Comparison of ENCODE assay signal across 8 cellular contexts in the genomic region with DNA sequence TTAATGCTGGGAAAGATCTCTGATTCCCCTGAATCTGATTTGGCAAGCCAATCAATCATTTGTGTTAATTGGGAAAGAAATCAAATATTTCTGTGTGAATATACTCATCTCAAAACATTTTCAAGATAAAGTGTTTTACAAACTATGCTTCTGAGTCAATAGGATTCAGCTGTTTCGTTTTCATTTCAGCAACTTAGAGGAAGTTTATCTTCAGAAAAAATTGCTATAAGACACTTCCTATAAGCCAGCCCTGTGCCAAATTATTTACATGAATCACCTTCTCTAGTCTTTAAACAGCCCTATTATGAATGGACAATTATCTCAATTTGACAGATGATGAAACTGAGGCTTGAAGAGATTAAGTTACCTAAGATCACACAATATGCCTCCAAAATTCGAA.
A peak's percentile ranks its signal among the peaks of the same experiment; 100 is the strongest.
DNase-seq lines count a peak whose midpoint lies in the region.
"Had no signal": no experiment of that assay in that cellular context is flagged by ENCODE, and none has a peak within 500 bp of the region (broad histone marks: within the 10 kb centered on the region; RNA-seq: fewer than 3 reads in every experiment).

No MANE protein-coding gene starts in this region.

- no peaks in the 10 kb centered on the region for H3K27me3 Mint-ChIP-seq in activated T-cell treated with anti-CD3 and anti-CD28 coated beads, Interleukin-2, amount 50 U/mL, for 24 hours
- peaks cover 8% of the 10 kb centered on the region for H3K27me3 Mint-ChIP-seq in T-helper 2 cell treated with Interferon-gamma antibody and Interleukin-4, amounts not matched to agents 5 μg/mL and 100 μg/mL, for 36 hours (ENCODE audit: low read depth)
- H3K27me3 Mint-ChIP-seq in stimulated activated naive CD8-positive, alpha-beta T cell treated with anti-CD3 and anti-CD28 coated beads, Interleukin-15, Interleukin-2, amounts not matched to agents 100 ng/mL and 50 ng/mL, for 24 hours = no peaks in the 10 kb centered on the region

- peak overlapping the region; percentile 41 for H3K4me3 Mint-ChIP-seq in activated T-cell treated with anti-CD3 and anti-CD28 coated beads, Interleukin-2, amount 50 U/mL, for 24 hours
- peak overlapping the region; percentile 80 for H3K4me3 Mint-ChIP-seq in T-helper 2 cell treated with Interferon-gamma antibody and Interleukin-4, amounts not matched to agents 5 μg/mL and 100 μg/mL, for 36 hours
- H3K4me3 Mint-ChIP-seq in stimulated activated naive CD8-positive, alpha-beta T cell treated with anti-CD3 and anti-CD28 coated beads, Interleukin-15, Interleukin-2, amounts not matched to agents 100 ng/mL and 50 ng/mL, for 24 hours = peak overlapping the region; percentile 40

- peak overlapping the region; percentile 89 for H3K27ac Mint-ChIP-seq in activated T-cell treated with anti-CD3 and anti-CD28 coated beads, Interleukin-2, amount 50 U/mL, for 24 hours
- H3K27ac Mint-ChIP-seq in T-helper 2 cell treated with Interferon-gamma antibody and Interleukin-4, amounts not matched to agents 5 μg/mL and 100 μg/mL, for 36 hours = peak overlapping the region; percentile 94
- peak overlapping the region; percentile 34 for H3K27ac Mint-ChIP-seq in stimulated activated naive CD8-positive, alpha-beta T cell treated with anti-CD3 and anti-CD28 coated beads, Interleukin-15, Interleukin-2, amounts not matched to agents 100 ng/mL and 50 ng/mL, for 24 hours

- no peaks in the 10 kb centered on the region for H3K9me3 Mint-ChIP-seq in activated T-cell treated with anti-CD3 and anti-CD28 coated beads, Interleukin-2, amount 50 U/mL, for 24 hours
- no peaks in the 10 kb centered on the region for H3K9me3 Mint-ChIP-seq in T-helper 2 cell treated with Interferon-gamma antibody and Interleukin-4, amounts not matched to agents 5 μg/mL and 100 μg/mL, for 36 hours
- no peaks in the 10 kb centered on the region for H3K9me3 Mint-ChIP-seq in stimulated activated naive CD8-positive, alpha-beta T cell treated with anti-CD3 and anti-CD28 coated beads, Interleukin-15, Interleukin-2, amounts not matched to agents 100 ng/mL and 50 ng/mL, for 24 hours

- no peaks in the 10 kb centered on the region for H3K36me3 Mint-ChIP-seq in activated T-cell treated with anti-CD3 and anti-CD28 coated beads, Interleukin-2, amount 50 U/mL, for 24 hours (ENCODE audit: low read depth)
- H3K36me3 Mint-ChIP-seq in T-helper 2 cell treated with Interferon-gamma antibody and Interleukin-4, amounts not matched to agents 5 μg/mL and 100 μg/mL, for 36 hours (ENCODE audit: low read depth) = no peaks in the 10 kb centered on the region
- no peaks in the 10 kb centered on the region for H3K36me3 Mint-ChIP-seq in stimulated activated naive CD8-positive, alpha-beta T cell treated with anti-CD3 and anti-CD28 coated beads, Interleukin-15, Interleukin-2, amounts not matched to agents 100 ng/mL and 50 ng/mL, for 24 hours (ENCODE audit: low read depth)

- peaks cover 25% of the 10 kb centered on the region for H3K4me1 Mint-ChIP-seq in activated T-cell treated with anti-CD3 and anti-CD28 coated beads, Interleukin-2, amount 50 U/mL, for 24 hours (ENCODE audit: low read depth)
- H3K4me1 Mint-ChIP-seq in T-helper 2 cell treated with Interferon-gamma antibody and Interleukin-4, amounts not matched to agents 5 μg/mL and 100 μg/mL, for 36 hours (ENCODE audit: low read depth) = peaks cover 14% of the 10 kb centered on the region
- peaks cover 22% of the 10 kb centered on the region for H3K4me1 Mint-ChIP-seq in stimulated activated naive CD8-positive, alpha-beta T cell treated with anti-CD3 and anti-CD28 coated beads, Interleukin-15, Interleukin-2, amounts not matched to agents 100 ng/mL and 50 ng/mL, for 24 hours (ENCODE audit: low read depth)

- DNase-seq in activated T-cell treated with anti-CD3 and anti-CD28 coated beads, Interleukin-2, amount 50 U/mL, for 24 hours = no peak
- no peak for DNase-seq in activated T-cell treated with anti-CD3 and anti-CD28 coated beads for 4 hours
- DNase-seq in T-helper 2 cell treated with Interferon-gamma antibody and Interleukin-4, amounts not matched to agents 5 μg/mL and 100 μg/mL, for 36 hours (ENCODE audit: low spot score) = no peak
- DNase-seq in glomerular visceral epithelial cell (ENCODE audit: extremely low spot score) = no peak
- DNase-seq in NCI-H1105 (lab: John Stamatoyannopoulos, UW) = no peak
- DNase-seq: activated CD8-positive, alpha-beta memory T cell treated with anti-CD3 and anti-CD28 coated beads, Interleukin-2, amount 50 U/mL, for 4 hours; kidney had no signal

Comparison
In these comparisons a context has a peak if more than half of its experiments do, and no peak if none do; other contexts are left out.
1. H3K27ac Mint-ChIP-seq: peak in every context shown above with its lines; median percentile 94 in T-helper 2 cell treated with Interferon-gamma antibody and Interleukin-4, amounts not matched to agents 5 μg/mL and 100 μg/mL, for 36 hours; 89 in activated T-cell treated with anti-CD3 and anti-CD28 coated beads, Interleukin-2, amount 50 U/mL, for 24 hours; 34 in stimulated activated naive CD8-positive, alpha-beta T cell treated with anti-CD3 and anti-CD28 coated beads, Interleukin-15, Interleukin-2, amounts not matched to agents 100 ng/mL and 50 ng/mL, for 24 hours.